8 cellular contexts compared by ENCODE assay signal in the genomic region with DNA sequence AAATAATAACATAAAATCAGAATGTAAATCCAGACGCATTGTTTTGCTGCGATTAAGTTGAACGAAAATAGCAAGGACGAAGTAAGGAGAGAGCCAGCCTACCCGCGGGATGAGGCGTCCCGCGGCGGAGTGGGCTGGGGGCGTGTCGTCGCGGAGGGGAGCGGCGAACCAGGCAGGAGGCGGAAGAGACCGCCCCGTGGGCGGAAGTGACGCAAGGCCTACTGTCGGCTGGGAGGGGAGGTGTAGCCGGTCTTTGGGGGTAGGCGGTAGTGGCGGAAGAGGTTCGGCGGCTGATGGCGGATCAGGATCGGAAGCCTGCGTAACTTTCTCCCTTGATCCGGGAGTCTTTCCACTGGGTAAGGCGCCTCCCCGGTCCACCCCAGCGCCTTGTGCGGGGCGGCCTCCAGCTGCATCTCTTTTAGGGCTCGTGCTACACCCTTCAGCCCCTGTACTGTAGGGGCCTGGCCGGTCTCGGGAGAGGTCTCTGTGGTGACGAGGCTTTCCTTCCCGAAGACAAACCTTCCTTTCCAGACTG. TPM values are rescaled to one million over a fixed set of nuclear protein-coding genes. Genes with fewer than 3 reads are reported as not detected.
A peak's percentile ranks its signal among the peaks of the same experiment; 100 is the strongest.
DNase-seq lines count a peak whose midpoint lies in the region; ATAC-seq, FAIRE-seq and TF ChIP-seq lines count a peak whose summit lies in the region.

A gene (plus strand): TSS at position 249 of the 535 bp plus-strand sequence. CDS start 8,363 bp downstream, outside the sequence.

- ATAC-seq in GM19035 (IDR thresholded peaks at IDR 0.05; ENCODE audit: unreplicated experiment) (peak; percentile 95), HG03354 (IDR thresholded peaks at IDR 0.05; ENCODE audit: poor library complexity, severe bottlenecking, unreplicated experiment) (peak; percentile 97)
- ATAC-seq in activated CD4-positive, CD25-positive, alpha-beta regulatory T cell treated with anti-CD3 and anti-CD28 coated beads, Interleukin-2, amount 50 U/mL, for 24 hours: peak; percentile 96

- dilution Hi-C loops in keratinocyte (cut with MboI; ENCODE audit: extremely low pct_ligation_motif_present, low sequenced_read_pairs): no loop called here

- H4K20me1 ChIP-seq in keratinocyte (ENCODE audit: control insufficient read depth, extremely low read depth, insufficient read depth, low read length): no peaks in the 10 kb centered on the region

- peak within 1 kb of the TSS; percentile 95 to 99 (median 98) for H3K4me3 ChIP-seq in keratinocyte (ENCODE audit: control insufficient read depth in 2 of 3, extremely low read depth in 1 of 3, insufficient read depth in 2 of 3, low read depth in 1 of 3, low read length in 3 of 3)

- H3K79me2 ChIP-seq in keratinocyte (ENCODE audit: control insufficient read depth, insufficient read depth, low read length): peaks cover 31% of the 10 kb centered on the region

- H3K4me1 ChIP-seq in keratinocyte (ENCODE audit: control insufficient read depth, extremely low read depth, insufficient read depth, low read length): peaks cover 2% of the 10 kb centered on the region

- no peaks in the 10 kb centered on the region for H3K9me1 ChIP-seq in keratinocyte (ENCODE audit: control insufficient read depth, extremely low read depth, insufficient read depth, low read length)

- no peaks in the 10 kb centered on the region for H3K36me3 ChIP-seq in keratinocyte (ENCODE audit: control insufficient read depth in 2 of 2, extremely low read depth in 1 of 2, insufficient read depth in 2 of 2, low read length in 2 of 2)

- no peaks in the 10 kb centered on the region for H3K27me3 ChIP-seq in keratinocyte (ENCODE audit: control insufficient read depth, extremely low read depth, insufficient read depth, low read length)

- FAIRE-seq in keratinocyte (lab: Jason Lieb, UNC): peak; percentile 48

- DNase-seq in AG09319 (ENCODE audit: extremely low read depth, low read depth) (peak; percentile 83), NCI-H446 treated with DMSO at 0.1 percent for 48 hours (lab: John Stamatoyannopoulos, UW) (peak; percentile 71), cerebellar cortex (ENCODE audit: low spot score) (peak; percentile 94), keratinocyte (ENCODE audit: low read depth, low spot score) (peak; percentile 50)
- peak; percentile 83 to 92 for DNase-seq in stimulated activated CD4-positive, alpha-beta T cell treated with anti-CD3 and anti-CD28 coated beads, Interleukin-15, amount 100 ng/mL, for 1 hour (ENCODE audit: low read depth in 1 of 2, low spot score in 1 of 2)

- H3K4me2 ChIP-seq in keratinocyte (ENCODE audit: control insufficient read depth, extremely low read depth, insufficient read depth, low read depth, low read length): peak within 1 kb of the TSS; percentile 90

- peak within 1 kb of the TSS; percentile 99 for H3K27ac ChIP-seq in keratinocyte (ENCODE audit: control insufficient read depth, insufficient read depth, low read length)

- no peaks in the 10 kb centered on the region for H3K9me3 ChIP-seq in keratinocyte (ENCODE audit: control insufficient read depth, low read depth, low read length)

- TF ChIP-seq CTCF in AG09319 (IDR thresholded peaks at IDR 0.05; ENCODE audit: low read depth, low read length) (no peak), keratinocyte (optimal IDR thresholded peaks at IDR 0.05 in 1 of 3, IDR thresholded peaks at IDR 0.05 in 1 of 3, conservative IDR thresholded peaks at IDR 0.05 in 1 of 3; ENCODE audit: extremely low read depth in 1 of 3, insufficient read depth in 2 of 3, low read length in 3 of 3) (no peak)

- H3K9ac ChIP-seq in keratinocyte (ENCODE audit: control insufficient read depth, extremely low read depth, insufficient read depth, low read length): peak within 1 kb of the TSS; percentile 100

- peak within 1 kb of the TSS; percentile 95 for H2AFZ ChIP-seq in keratinocyte (ENCODE audit: control insufficient read depth, low read length)

RNA-seq across cellular contexts. Expression of the gene that starts here (rescaled TPM):
- polyA plus RNA-seq in keratinocyte: 60.6 to 119 TPM (median 102 TPM) in 3 replicates
- polyA plus RNA-seq in keratinocyte (2011; ENCODE audit: low read depth): 464 TPM
- polyA plus RNA-seq in keratinocyte (2011; cell fraction: cytosol; rRNA removed): 47.7 and 92.1 TPM in 2 replicates
- polyA plus RNA-seq in keratinocyte (2011; cell fraction: nucleus; rRNA removed): 62.9 and 76.2 TPM in 2 replicates
- 62.5 and 91.4 TPM in 2 replicates for polyA plus RNA-seq in keratinocyte (2012; ENCODE audit: low replicate concordance)
- polyA minus RNA-seq in keratinocyte: 76.4 to 107 TPM (median 99.7 TPM) in 3 replicates
- polyA minus RNA-seq in keratinocyte (2011; cell fraction: cytosol; rRNA and poly(A)+ RNA removed): 51.8 TPM
- polyA minus RNA-seq in keratinocyte (2011; cell fraction: nucleus; rRNA and poly(A)+ RNA removed): 59.6 and 107 TPM in 2 replicates

Comparison
In these comparisons a context has a peak if more than half of its experiments do, and no peak if none do; other contexts are left out.
1. Peak in every context shown above with its lines: DNase-seq, ATAC-seq, H3K4me3 ChIP-seq and H3K27ac ChIP-seq.